In genomic region chr5:158054388-158055092, GRCh38 we compare ENCODE assay signal across 21 cellular contexts.
DNase-seq lines count a peak whose midpoint lies in the region; TF ChIP-seq lines count a peak whose summit lies in the region.
"Had no signal": no experiment of that assay in that cellular context is flagged by ENCODE, and none has a peak within 500 bp of the region (broad histone marks: within the 10 kb centered on the region; RNA-seq: fewer than 3 reads in every experiment).

No MANE protein-coding gene starts in this region.

- no peaks in the 10 kb centered on the region for H3K79me2 ChIP-seq in mammary epithelial cell (ENCODE audit: insufficient read depth, low read length)

- no peaks in the 10 kb centered on the region for H3K27me3 Mint-ChIP-seq in MCF 10A (ENCODE audit: insufficient read depth, unreplicated experiment)
- H3K27me3 Mint-ChIP-seq in CD14-positive monocyte (ENCODE audit: low read depth in 3 of 3): peaks cover 3 to 14% (median 7%) of the 10 kb centered on the region in 3 donors

- H3K36me3 Mint-ChIP-seq in MCF 10A (ENCODE audit: insufficient read depth, unreplicated experiment) (peaks cover 4% of the 10 kb centered on the region), CD14-positive monocyte (no peaks in the 10 kb centered on the region)
- H3K36me3 Mint-ChIP-seq: activated CD8-positive, alpha-beta memory T cell treated with anti-CD3 and anti-CD28 coated beads, Interleukin-2, amount 10 ng/mL, durations not matched to agents 7 days and 5 days; naive B cell had no signal

- no peaks in the 10 kb centered on the region for H3K27me3 ChIP-seq in mammary epithelial cell (ENCODE audit: insufficient read depth, low read length)
- H3K27me3 ChIP-seq: esophagus squamous epithelium, SJCRH30, testis had no signal

- H3K9ac ChIP-seq in mammary epithelial cell (ENCODE audit: insufficient read depth, low read length): no peak overlapping the region

- DNase-seq in MCF 10A (ENCODE audit: unreplicated experiment): peak; percentile 21
- DNase-seq in mammary epithelial cell: no peak
- DNase-seq in amniotic epithelial cell (ENCODE audit: low read depth): peak; percentile 24
- DNase-seq in left kidney (ENCODE audit: low read depth, low spot score): peak; percentile 62
- no peak for DNase-seq in activated CD4-positive, alpha-beta T cell treated with anti-CD3 and anti-CD28 coated beads, Interleukin-2, amount 50 U/mL, for 4 hours
- DNase-seq in NCI-H2196 treated with DMSO at 0.1 percent for 48 hours (lab: John Stamatoyannopoulos, UW; ENCODE audit: unreplicated experiment): no peak
- no peak for DNase-seq in CD14-positive monocyte (ENCODE audit: low spot score)
- no peak for DNase-seq in NOMO-1 treated with DMSO at 0.1 percent for 48 hours (lab: John Stamatoyannopoulos, UW; ENCODE audit: unreplicated experiment)
- DNase-seq: activated CD8-positive, alpha-beta memory T cell treated with anti-CD3 and anti-CD28 coated beads, Interleukin-2, amount 10 ng/mL, durations not matched to agents 7 days and 5 days; C1 segment of cervical spinal cord; DMS153; esophagus squamous epithelium; GOT3; head of caudate nucleus; naive B cell; NCI-H524; posterior cingulate gyrus; SJCRH30; testis had no signal

- H2AFZ ChIP-seq in mammary epithelial cell (ENCODE audit: low read depth, low read length): no peak overlapping the region

- H3K4me3 ChIP-seq in mammary epithelial cell (replicated peaks in 1 of 3; ENCODE audit: insufficient read depth in 1 of 3, low read depth in 2 of 3, low read length in 3 of 3): no peak overlapping the region
- H3K4me3 ChIP-seq: esophagus squamous epithelium, lung, SJCRH30, testis had no signal

- POLR2A ChIA-PET in MCF 10A (lab: Yijun Ruan, JAX): interaction anchor here (0.7 to 1.7 kb wide), 6 partner anchors 15 to 866 kb away, joined by 3 to 8 read pairs (median 4); no protein-coding TSS in a partner anchor

- H3K4me3 Mint-ChIP-seq in MCF 10A (ENCODE audit: unreplicated experiment) (peak overlapping the region; percentile 19), CD14-positive monocyte (no peak overlapping the region)
- H3K4me3 Mint-ChIP-seq: activated CD8-positive, alpha-beta memory T cell treated with anti-CD3 and anti-CD28 coated beads, Interleukin-2, amount 10 ng/mL, durations not matched to agents 7 days and 5 days; naive B cell; T-helper 2 cell treated with Interferon-gamma antibody and Interleukin-4, amounts not matched to agents 5 μg/mL and 100 μg/mL, for 36 hours had no signal

- H3K27ac Mint-ChIP-seq in MCF 10A (ENCODE audit: low read depth, unreplicated experiment) (peak overlapping the region; percentile 55), CD14-positive monocyte (no peak overlapping the region)
- H3K27ac Mint-ChIP-seq: activated CD8-positive, alpha-beta memory T cell treated with anti-CD3 and anti-CD28 coated beads, Interleukin-2, amount 10 ng/mL, durations not matched to agents 7 days and 5 days; T-helper 2 cell treated with Interferon-gamma antibody and Interleukin-4, amounts not matched to agents 5 μg/mL and 100 μg/mL, for 36 hours had no signal

- no peaks in the 10 kb centered on the region for H4K20me1 ChIP-seq in mammary epithelial cell (ENCODE audit: insufficient read depth, low read length)

- no peak overlapping the region for H3K27ac ChIP-seq in mammary epithelial cell (ENCODE audit: insufficient read depth, low read depth, low read length)
- H3K27ac ChIP-seq: SJCRH30, testis had no signal

- H3K4me1 ChIP-seq in mammary epithelial cell (ENCODE audit: insufficient read depth, low read length): peaks cover 4% of the 10 kb centered on the region
- H3K4me1 ChIP-seq: SJCRH30, testis had no signal

- H3K4me1 Mint-ChIP-seq in MCF 10A (ENCODE audit: insufficient read depth, unreplicated experiment) (peaks cover 55% of the 10 kb centered on the region), CD14-positive monocyte (no peaks in the 10 kb centered on the region)
- H3K4me1 Mint-ChIP-seq: activated CD8-positive, alpha-beta memory T cell treated with anti-CD3 and anti-CD28 coated beads, Interleukin-2, amount 10 ng/mL, durations not matched to agents 7 days and 5 days; naive B cell had no signal

- in situ Hi-C loops in mammary epithelial cell (cut with MboI; ENCODE audit: low sequenced_read_pairs in 2 of 2): loop anchor here in 1 of 2 donors (10.0 kb wide), 1 partner anchor 330 kb away; no protein-coding TSS in a partner anchor

- intact Hi-C loops in MCF 10A (cut with micrococcal nuclease) (loop anchor here (10.0 kb wide), 1 partner anchor 330 kb away; no protein-coding TSS in a partner anchor), mammary epithelial cell (cut with micrococcal nuclease) (loop anchor here (5.0 to 10.0 kb wide), 2 partner anchors 200 to 1048 kb away; partner anchors contain the start of gene CLINT1), CD14-positive monocyte (cut with micrococcal nuclease) (no loop called here)

- WGBS in mammary epithelial cell (ENCODE audit: low coverage, missing lambda C conversion rate): 23% methylated on average over 7 of the region's 7 CpGs

- H3K9me3 Mint-ChIP-seq in MCF 10A (ENCODE audit: unreplicated experiment) (no peaks in the 10 kb centered on the region), CD14-positive monocyte (no peaks in the 10 kb centered on the region)
- H3K9me3 Mint-ChIP-seq: naive B cell; T-helper 2 cell treated with Interferon-gamma antibody and Interleukin-4, amounts not matched to agents 5 μg/mL and 100 μg/mL, for 36 hours had no signal

- TF ChIP-seq CTCF in MCF 10A (IDR thresholded peaks at IDR 0.05; ENCODE audit: unreplicated experiment) (no peak), mammary epithelial cell (conservative IDR thresholded peaks at IDR 0.05 in 1 of 2, IDR thresholded peaks at IDR 0.05 in 1 of 2; ENCODE audit: extremely low read depth in 1 of 2, insufficient read depth in 1 of 2, low read depth in 1 of 2, low read length in 2 of 2) (no peak), CD14-positive monocyte (IDR thresholded peaks at IDR 0.05) (no peak)

- H3K36me3 ChIP-seq in mammary epithelial cell (ENCODE audit: insufficient read depth, low read length): no peaks in the 10 kb centered on the region
- H3K36me3 ChIP-seq: esophagus squamous epithelium, SJCRH30 had no signal

- H3K4me2 ChIP-seq in mammary epithelial cell (ENCODE audit: insufficient read depth, low read depth, low read length): no peak overlapping the region

- dilution Hi-C loops in mammary epithelial cell (cut with HindIII; ENCODE audit: low sequenced_read_pairs): no loop called here

- no peaks in the 10 kb centered on the region for H3K9me3 ChIP-seq in mammary epithelial cell (replicated peaks; ENCODE audit: insufficient read depth, low read length)
- H3K9me3 ChIP-seq: esophagus squamous epithelium, SJCRH30, testis had no signal

- BruUV-seq in MCF 10A (replicated peaks; lab: Mats Ljungman, UMichigan): no TSS peak
- no TSS peak for BruUV-seq in mammary epithelial cell (replicated peaks; lab: Mats Ljungman, UMichigan)

- CTCF ChIA-PET in MCF 10A (lab: Yijun Ruan, JAX) (interaction anchor here (0.6 to 1.8 kb wide), 8 partner anchors 9 to 605 kb away, joined by 3 to 12 read pairs (median 3); no protein-coding TSS in a partner anchor), mammary epithelial cell (lab: Charles Lee; ENCODE audit: low non-redundant PET) (no interaction called here)

Comparison
In these comparisons a context has a peak if more than half of its experiments do, and no peak if none do; other contexts are left out.
1. DNase-seq: peak in MCF 10A (single experiment), amniotic epithelial cell (single experiment) and left kidney (single experiment); none in mammary epithelial cell (single experiment), activated CD4-positive, alpha-beta T cell treated with anti-CD3 and anti-CD28 coated beads, Interleukin-2, amount 50 U/mL, for 4 hours (0 of 2), NCI-H2196 treated with DMSO at 0.1 percent for 48 hours (single experiment), CD14-positive monocyte (single experiment) and NOMO-1 treated with DMSO at 0.1 percent for 48 hours (single experiment).
2. intact Hi-C loops: an anchor here in MCF 10A (10.0 kb wide) and mammary epithelial cell (5.0 to 10.0 kb wide); none called in CD14-positive monocyte.